ENCODE assay signal across 8 cellular contexts in genomic region chr19:18304496-18305312, GRCh38. TPM values are rescaled to one million over a fixed set of nuclear protein-coding genes. Genes with fewer than 3 reads are reported as not detected.
DNase-seq lines count a peak whose midpoint lies in the region; ATAC-seq and TF ChIP-seq lines count a peak whose summit lies in the region.

No MANE protein-coding gene starts in this region.

- H3K36me3 ChIP-seq in neural progenitor cell (no peaks in the 10 kb centered on the region), stomach smooth muscle (ENCODE audit: control insufficient read depth in 2 of 2, insufficient read depth in 2 of 2, low read length in 2 of 2) (no peaks in the 10 kb centered on the region)

- peaks cover 28% of the 10 kb centered on the region for H3K4me1 Mint-ChIP-seq in neural progenitor cell

- H3K27me3 ChIP-seq in neural progenitor cell (no peaks in the 10 kb centered on the region), stomach smooth muscle (ENCODE audit: control insufficient read depth in 1 of 2, insufficient read depth in 2 of 2, low read length in 2 of 2) (no peaks in the 10 kb centered on the region)

- H4K20me1 ChIP-seq in neural progenitor cell (ENCODE audit: low read depth), result peaks cover 13% of the 10 kb centered on the region

- TF ChIP-seq CTCF in RWPE1 (conservative IDR thresholded peaks at IDR 0.05; ENCODE audit: low read depth) (no peak), neural progenitor cell (IDR thresholded peaks at IDR 0.05) (no peak)

- H3K9me3 Mint-ChIP-seq in neural progenitor cell, result no peaks in the 10 kb centered on the region

- H3K4me3 Mint-ChIP-seq in neural progenitor cell, result peak overlapping the region; percentile 81

- H3K27me3 Mint-ChIP-seq in neural progenitor cell (ENCODE audit: insufficient read depth, low read depth), result peaks cover 2% of the 10 kb centered on the region

- no peak overlapping the region for H2AFZ ChIP-seq in neural progenitor cell (replicated peaks)

- no peaks in the 10 kb centered on the region for H3K79me2 ChIP-seq in neural progenitor cell (ENCODE audit: low read depth)

- H3K27ac ChIP-seq in RWPE1 (peak overlapping the region; percentile 97), neural progenitor cell (peak overlapping the region; percentile 59), stomach smooth muscle (ENCODE audit: low read length) (peak overlapping the region; percentile 99)

- H3K4me1 ChIP-seq in neural progenitor cell (peaks cover 21% of the 10 kb centered on the region), stomach smooth muscle (ENCODE audit: control insufficient read depth, insufficient read depth, low read length) (peaks cover 65% of the 10 kb centered on the region)

- DNase-seq in Daoy (ENCODE audit: low read depth), result peak; percentile 88
- no peak for DNase-seq in RWPE1 (ENCODE audit: low spot score)
- peak; percentile 82 for DNase-seq in activated gamma-delta T cell treated with anti-CD3 and anti-CD28 coated beads, Interleukin-2, amount 50 U/mL, for 16 hours (ENCODE audit: low read depth)
- peak; percentile 59 for DNase-seq in foreskin melanocyte
- DNase-seq in neural progenitor cell (ENCODE audit: low spot score), result peak; percentile 76

- H3F3A ChIP-seq in neural progenitor cell (ENCODE audit: low read depth), result peaks cover 47% of the 10 kb centered on the region

- peak overlapping the region; percentile 72 for H3K4me2 ChIP-seq in neural progenitor cell

- POLR2A ChIA-PET in RWPE1 (lab: Yijun Ruan, JAX; ENCODE audit: low non-redundant PET), result no interaction called here

- peak; percentile 42 for ATAC-seq in HG02678 (IDR thresholded peaks at IDR 0.05; ENCODE audit: unreplicated experiment)
- ATAC-seq in HG02840 (IDR thresholded peaks at IDR 0.05; ENCODE audit: low FRiP score, unreplicated experiment), result no peak

- peak overlapping the region; percentile 24 for H3K4me3 ChIP-seq in neural progenitor cell
- H3K4me3 ChIP-seq in stomach smooth muscle (ENCODE audit: low read length in 2 of 2), result peak overlapping the region; percentile 66 to 72

- H3K9ac ChIP-seq in neural progenitor cell (no peak overlapping the region), stomach smooth muscle (ENCODE audit: low read length in 2 of 2) (peak overlapping the region; percentile 89 to 96)

- peaks cover 8% of the 10 kb centered on the region for H3K36me3 Mint-ChIP-seq in neural progenitor cell

- CTCF ChIA-PET in RWPE1 (lab: Yijun Ruan, JAX), result interaction anchor here (0.6 kb wide), 2 partner anchors 22 to 31 kb away, joined by 3 to 4 read pairs; no protein-coding TSS in a partner anchor

- peak overlapping the region; percentile 99 for H3K27ac Mint-ChIP-seq in neural progenitor cell

- H3K9me3 ChIP-seq in neural progenitor cell (ENCODE audit: low read depth), result no peaks in the 10 kb centered on the region
- no peaks in the 10 kb centered on the region for H3K9me3 ChIP-seq in stomach smooth muscle (ENCODE audit: control insufficient read depth in 2 of 2, low read length in 2 of 2)

RNA-seq across cellular contexts. Expression of gene LSM4, which starts 18.2 kb away (rescaled TPM):
- 318 and 351 TPM in 2 replicates for total RNA-seq in Daoy (2014; rRNA removed; shearing (Covaris generic))
- 440 and 768 TPM in 2 replicates for total RNA-seq in neural progenitor cell (ENCODE audit: low replicate concordance)

RNA-seq across cellular contexts. Expression of gene JUND, which starts 23.3 kb away (rescaled TPM):
- 75.0 and 75.6 TPM in 2 replicates for total RNA-seq in Daoy (2014; rRNA removed; shearing (Covaris generic))
- 51.7 and 107 TPM in 2 replicates for total RNA-seq in neural progenitor cell (ENCODE audit: low replicate concordance)

RNA-seq across cellular contexts. Expression of gene IQCN, which starts 30.5 kb away (rescaled TPM):
- total RNA-seq in Daoy (2014; rRNA removed; shearing (Covaris generic)), result 0.74 and 12.6 TPM in 2 replicates
- 0.11 and 1.4 TPM in 2 replicates for total RNA-seq in neural progenitor cell (ENCODE audit: low replicate concordance)

RNA-seq across cellular contexts. Expression of gene PGPEP1, which starts 35.7 kb away (rescaled TPM):
- 4.6 and 16.4 TPM in 2 replicates for total RNA-seq in Daoy (2014; rRNA removed; shearing (Covaris generic))
- 2.1 and 5.7 TPM in 2 replicates for total RNA-seq in neural progenitor cell (ENCODE audit: low replicate concordance)
